ENCODE assay signal across 8 cellular contexts in the genomic region with DNA sequence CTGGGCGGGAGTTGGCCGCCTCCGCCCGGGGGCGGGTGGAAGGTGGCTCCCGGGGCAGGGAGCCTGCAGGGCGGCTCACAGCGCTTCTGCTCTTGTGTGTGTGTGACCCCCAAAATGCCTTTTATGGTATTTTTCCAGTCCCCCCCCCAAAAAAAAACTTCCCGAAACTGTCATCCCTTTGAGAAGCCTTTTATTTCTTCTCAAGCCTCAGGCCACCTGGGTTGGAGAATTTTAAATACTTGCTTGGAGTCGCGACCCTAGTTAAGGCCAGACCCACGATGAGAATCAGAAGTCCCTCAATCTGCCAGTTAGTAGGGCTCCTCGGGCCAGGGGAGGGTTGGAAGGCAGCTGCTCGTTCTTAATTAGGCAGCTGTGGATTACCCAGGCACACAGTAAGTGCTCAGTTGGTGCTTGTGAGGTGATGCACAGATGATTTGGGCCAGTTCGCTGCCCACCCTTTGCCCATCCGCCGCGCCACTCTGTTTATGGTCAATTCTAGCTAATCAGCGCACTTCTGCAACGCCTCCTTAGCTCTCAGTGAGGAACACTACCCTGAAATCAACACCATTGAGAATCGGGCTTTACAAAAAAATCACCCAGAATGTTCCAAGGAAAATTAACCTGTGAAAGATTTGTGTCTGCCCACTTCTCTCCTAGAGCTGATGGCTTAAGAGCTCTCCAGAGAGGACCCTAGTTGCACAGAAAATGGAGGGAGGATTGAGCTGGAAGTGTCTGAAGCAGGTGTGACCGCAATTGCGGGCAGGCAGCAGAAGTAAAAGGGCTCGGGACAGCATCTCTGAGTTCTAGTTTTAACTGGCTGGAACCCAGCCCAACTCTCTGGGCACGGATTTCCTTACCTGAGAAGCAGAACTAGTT. TPM values are rescaled to one million over a fixed set of nuclear protein-coding genes. Genes with fewer than 3 reads are reported as not detected.
DNase-seq lines count a peak whose midpoint lies in the region; ATAC-seq, FAIRE-seq and TF ChIP-seq lines count a peak whose summit lies in the region.

No MANE protein-coding gene starts in this region.

- no peak overlapping the region for H3K27ac ChIP-seq in right cardiac atrium (ENCODE audit: low read length)
- H3K27ac ChIP-seq in smooth muscle cell (ENCODE audit: low read depth): no peak overlapping the region

- ATAC-seq in HG02759 (IDR thresholded peaks at IDR 0.05; ENCODE audit: unreplicated experiment) (peak; percentile 21), right cardiac atrium (peak in 1 of 2 donors; percentile 23)
- peak; percentile 25 for ATAC-seq in activated CD8-positive, alpha-beta T cell treated with anti-CD3 and anti-CD28 coated beads, Interleukin-2, amount 10 ng/mL, durations not matched to agents 7 days and 5 days

- H3K4me1 ChIP-seq in right cardiac atrium (ENCODE audit: control insufficient read depth, insufficient read depth, low read length) (peaks cover 3% of the 10 kb centered on the region), smooth muscle cell (ENCODE audit: low read depth) (peaks cover 10% of the 10 kb centered on the region)

- H2AFZ ChIP-seq in smooth muscle cell (ENCODE audit: low read depth): peak overlapping the region; percentile 52

- H3K27me3 ChIP-seq in right cardiac atrium (ENCODE audit: control insufficient read depth, insufficient read depth): no peaks in the 10 kb centered on the region
- peaks cover 8% of the 10 kb centered on the region for H3K27me3 ChIP-seq in smooth muscle cell (ENCODE audit: low read depth)

- peaks cover 49% of the 10 kb centered on the region for H3K27me3 Mint-ChIP-seq in activated CD8-positive, alpha-beta T cell treated with anti-CD3 and anti-CD28 coated beads, Interleukin-2, amount 10 ng/mL, durations not matched to agents 7 days and 5 days (ENCODE audit: low read depth)

- no peaks in the 10 kb centered on the region for H3F3A ChIP-seq in smooth muscle cell (ENCODE audit: low read depth)

- no peaks in the 10 kb centered on the region for H3K79me2 ChIP-seq in smooth muscle cell (ENCODE audit: low read depth)

- no peak for FAIRE-seq in D721Med (lab: Jason Lieb, UNC)

- TF ChIP-seq CTCF in smooth muscle cell (IDR thresholded peaks at IDR 0.05; ENCODE audit: borderline replicate concordance, insufficient read depth, poor library complexity, severe bottlenecking): no peak
- no peak for TF ChIP-seq CTCF in D721Med (IDR thresholded peaks at IDR 0.05; ENCODE audit: insufficient read depth, missing control alignments)

- no peaks in the 10 kb centered on the region for H3K9me3 ChIP-seq in right cardiac atrium (ENCODE audit: control insufficient read depth, low read length)
- H3K9me3 ChIP-seq in smooth muscle cell (replicated peaks; ENCODE audit: low read depth): no peaks in the 10 kb centered on the region

- H4K20me1 ChIP-seq in smooth muscle cell (ENCODE audit: low read depth): peaks cover 9% of the 10 kb centered on the region

- no peaks in the 10 kb centered on the region for H3K36me3 Mint-ChIP-seq in activated CD8-positive, alpha-beta T cell treated with anti-CD3 and anti-CD28 coated beads, Interleukin-2, amount 10 ng/mL, durations not matched to agents 7 days and 5 days (ENCODE audit: low read depth)

- no peak overlapping the region for H3K27ac Mint-ChIP-seq in activated CD8-positive, alpha-beta T cell treated with anti-CD3 and anti-CD28 coated beads, Interleukin-2, amount 10 ng/mL, durations not matched to agents 7 days and 5 days

- no peaks in the 10 kb centered on the region for H3K9me3 Mint-ChIP-seq in activated CD8-positive, alpha-beta T cell treated with anti-CD3 and anti-CD28 coated beads, Interleukin-2, amount 10 ng/mL, durations not matched to agents 7 days and 5 days (ENCODE audit: insufficient read depth)

- H3K9ac ChIP-seq in smooth muscle cell (ENCODE audit: low read depth): peak overlapping the region; percentile 38

- H3K4me3 ChIP-seq in right cardiac atrium (ENCODE audit: low read length) (peak overlapping the region; percentile 73), smooth muscle cell (peak overlapping the region; percentile 89)

- WGBS in right cardiac atrium: 8% methylated on average over 25 of the region's 25 CpGs
- 29% methylated on average over 21 of the region's 25 CpGs for WGBS in smooth muscle cell (ENCODE audit: low lambda C conversion rate)

- CTCF ChIA-PET in activated CD8-positive, alpha-beta T cell treated with anti-CD3 and anti-CD28 coated beads, Interleukin-2, amount 10 ng/mL, durations not matched to agents 7 days and 5 days (lab: Charles Lee): interaction anchor here (0.8 to 1.7 kb wide), 7 partner anchors 10 to 485 kb away, joined by 3 to 5 read pairs (median 3); a partner anchor contains a TSS

- POLR2A ChIA-PET in activated CD8-positive, alpha-beta T cell treated with anti-CD3 and anti-CD28 coated beads, Interleukin-2, amount 10 ng/mL, durations not matched to agents 7 days and 5 days (lab: Charles Lee): no interaction called here

- H3K4me3 Mint-ChIP-seq in activated CD8-positive, alpha-beta T cell treated with anti-CD3 and anti-CD28 coated beads, Interleukin-2, amount 10 ng/mL, durations not matched to agents 7 days and 5 days: peak overlapping the region; percentile 72

- H3K4me2 ChIP-seq in smooth muscle cell: peak overlapping the region; percentile 97

- DNase-seq in DMS79 treated with DMSO at 0.1 percent for 48 hours (lab: John Stamatoyannopoulos, UW): peak; percentile 86
- peak; percentile 34 for DNase-seq in activated CD8-positive, alpha-beta T cell treated with anti-CD3 and anti-CD28 coated beads, Interleukin-2, amount 10 ng/mL, durations not matched to agents 7 days and 5 days
- DNase-seq in right cardiac atrium: peak in 1 of 3 donors; percentile 55
- DNase-seq in smooth muscle cell (lab: John Stamatoyannopoulos, UW; ENCODE audit: unreplicated experiment): no peak
- DNase-seq in hippocampal formation (lab: John Stamatoyannopoulos, UW): no peak
- DNase-seq in D721Med (ENCODE audit: insufficient read length, low spot score): no peak
- DNase-seq in GDM1 (lab: John Stamatoyannopoulos, UW): no peak

- intact Hi-C loops in right cardiac atrium (cut with DNase I): no loop called here

- no peaks in the 10 kb centered on the region for H3K36me3 ChIP-seq in smooth muscle cell (ENCODE audit: low read depth)

- peaks cover 20% of the 10 kb centered on the region for H3K4me1 Mint-ChIP-seq in activated CD8-positive, alpha-beta T cell treated with anti-CD3 and anti-CD28 coated beads, Interleukin-2, amount 10 ng/mL, durations not matched to agents 7 days and 5 days (ENCODE audit: low read depth)

RNA-seq across cellular contexts. Expression of a gene that starts 0.6 kb away (rescaled TPM):
- total RNA-seq in activated CD8-positive, alpha-beta T cell treated with anti-CD3 and anti-CD28 coated beads, Interleukin-2, amount 10 ng/mL, durations not matched to agents 7 days and 5 days: 1 to 10 TPM; 2.9 to 3.1 TPM
- total RNA-seq in right cardiac atrium (10 to 100 TPM; 11.6 to 14.2 (median 12.0) TPM), smooth muscle cell (16.0 and 24.3 TPM in 2 replicates)
- polyA plus RNA-seq in right cardiac atrium (6.0 TPM), smooth muscle cell (9.2 and 9.6 TPM in 2 replicates)

Comparison
In these comparisons a context has a peak if more than half of its experiments do, and no peak if none do; other contexts are left out.
1. DNase-seq: peak in DMS79 treated with DMSO at 0.1 percent for 48 hours (single experiment) and activated CD8-positive, alpha-beta T cell treated with anti-CD3 and anti-CD28 coated beads, Interleukin-2, amount 10 ng/mL, durations not matched to agents 7 days and 5 days (single experiment); none in smooth muscle cell (single experiment), hippocampal formation (0 of 2), D721Med (single experiment) and GDM1 (single experiment).